Comparison of ENCODE assay signal across 29 cellular contexts in the genomic region with DNA sequence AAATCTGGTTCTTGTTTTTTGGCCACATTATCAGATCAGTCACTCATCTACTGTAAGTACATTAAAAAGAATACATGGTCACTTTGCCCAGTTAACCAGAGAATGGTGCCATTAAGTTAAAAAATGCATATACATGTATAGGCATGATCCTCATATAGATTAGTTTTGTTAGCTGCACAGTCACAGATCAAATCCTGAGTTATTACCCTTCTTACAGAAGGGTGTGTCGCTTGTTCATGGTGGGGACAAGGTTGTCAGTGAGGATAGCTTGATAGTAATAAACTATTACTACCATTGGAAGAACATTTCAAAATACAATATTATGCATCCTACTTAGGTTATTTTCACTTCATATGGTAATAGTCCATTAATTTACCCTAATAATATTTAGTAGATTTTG. TPM values are rescaled to one million over a fixed set of nuclear protein-coding genes. Genes with fewer than 3 reads are reported as not detected.
DNase-seq lines count a peak whose midpoint lies in the region; ATAC-seq, FAIRE-seq and TF ChIP-seq lines count a peak whose summit lies in the region.
"Had no signal": no experiment of that assay in that cellular context is flagged by ENCODE, and none has a peak within 500 bp of the region (broad histone marks: within the 10 kb centered on the region; RNA-seq: fewer than 3 reads in every experiment).

No MANE protein-coding gene starts in this region.

- TF ChIP-seq POLR2A in A549 (IDR thresholded peaks at IDR 0.05; ENCODE audit: low read length) (no peak), ovary (IDR thresholded peaks at IDR 0.05) (no peak), uterus (IDR thresholded peaks at IDR 0.05) (no peak)

- DNase-seq in A549 (ENCODE audit: low read depth in 1 of 2, low spot score in 1 of 2) (no peak), SJSA1 (ENCODE audit: low read depth in 1 of 2, low spot score in 2 of 2) (no peak), left colon (no peak), ovary (no peak), GM13977 (ENCODE audit: low spot score) (no peak), uterus (no peak)
- DNase-seq: C1 segment of cervical spinal cord; Caco-2; CD8-positive, alpha-beta T cell; DMS79; GDM1; H7; Kasumi-1; MV-4-11; NCI-H1105; NCI-H1436 treated with DMSO at 0.1 percent for 48 hours; NCI-H187 treated with DMSO at 0.1 percent for 48 hours; NCI-H446; NCI-H774; NK-92 treated with Interleukin-12 subunit alpha and Interleukin-12 subunit beta, amount 100 ng/mL, for 24 hours; SHP77 treated with DMSO at 0.1 percent for 48 hours; SK-N-SH; SW 1271 had no signal

- H3K4me1 ChIP-seq in A549 (peaks cover 54% of the 10 kb centered on the region), HUES48 (ENCODE audit: control insufficient read depth, insufficient read depth, low read length) (peaks cover 37% of the 10 kb centered on the region), SJSA1 (replicated peaks) (peaks cover 48% of the 10 kb centered on the region), ovary (ENCODE audit: insufficient read depth) (no peaks in the 10 kb centered on the region), uterus (peaks cover 0 to 3% of the 10 kb centered on the region in 2 donors)

- TF ChIP-seq CTCF in A549 (IDR thresholded peaks at IDR 0.05) (no peak), ovary (IDR thresholded peaks at IDR 0.05) (no peak), GM13977 (IDR thresholded peaks at IDR 0.05; ENCODE audit: extremely low read depth, insufficient read depth, missing control alignments) (no peak), uterus (IDR thresholded peaks at IDR 0.05) (no peak)

- in situ Hi-C loops in GM13977 (cut with MboI; ENCODE audit: low pct_unique_long_range_greater_than_20kb, low sequenced_read_pairs, unreplicated experiment) = no loop called here

- H3K9me3 ChIP-seq in A549 (no peaks in the 10 kb centered on the region), HUES48 (ENCODE audit: control insufficient read depth, insufficient read depth, low read length) (no peaks in the 10 kb centered on the region), SJSA1 (replicated peaks) (no peaks in the 10 kb centered on the region), ovary (no peaks in the 10 kb centered on the region), uterus (no peaks in the 10 kb centered on the region)
- H3K9me3 ChIP-seq: Caco-2, SK-N-SH had no signal

- 100% methylated on average over 1 of the region's 1 CpG for WGBS in A549 (ENCODE audit: missing lambda C conversion rate)
- 91 to 97% (median 91%) methylated on average over 1 of the region's 1 CpG for WGBS in ovary, 3 donors

- CTCF ChIA-PET in A549 (lab: Yijun Ruan, JAX) = no interaction called here

- ATAC-seq in A549 (no peak), left colon (peak; percentile 71), HG02885 (IDR thresholded peaks at IDR 0.05; ENCODE audit: poor library complexity, unreplicated experiment) (no peak)
- ATAC-seq: CD8-positive, alpha-beta T cell; GM12878 had no signal

- H3K9ac ChIP-seq in HUES48 (ENCODE audit: low read depth, low read length) = no peak overlapping the region
- H3K9ac ChIP-seq: SK-N-SH had no signal

- no peaks in the 10 kb centered on the region; the same call in 1 of the 2 replicates for H3K36me3 ChIP-seq in HUES48 (ENCODE audit: control insufficient read depth, insufficient read depth, low read length)
- H3K36me3 ChIP-seq in SJSA1 = no peaks in the 10 kb centered on the region
- no peaks in the 10 kb centered on the region for H3K36me3 ChIP-seq in ovary
- H3K36me3 ChIP-seq in uterus = no peaks in the 10 kb centered on the region

- H3K27ac ChIP-seq in A549 (0 out of 6 replicates have a peak overlapping the region, but pooled peaks of 1 of the 2 experiments have one; percentile 15), HUES48 (ENCODE audit: low read depth, low read length) (peak overlapping the region; percentile 93), SJSA1 (peak overlapping the region; percentile 86; the same call in 1 of the 2 replicates), ovary (no peak overlapping the region), uterus (no peak overlapping the region)
- H3K27ac ChIP-seq: HL-60, RWPE1 had no signal

- intact Hi-C loops in left colon (cut with DNase I, micrococcal nuclease) = no loop called here
- intact Hi-C loops in ovary (cut with DNase I) = loop anchor here in 1 of 4 donors (10.0 kb wide), 1 partner anchor 258 kb away; no protein-coding TSS in a partner anchor
- intact Hi-C loops in uterus (cut with DNase I; ENCODE audit: low total_unique reads) = no loop called here

- TF ChIP-seq RAD21 in A549 (conservative IDR thresholded peaks at IDR 0.05 in 1 of 2, IDR thresholded peaks at IDR 0.05 in 1 of 2) = no peak

- TF ChIP-seq EP300 in A549 (IDR thresholded peaks at IDR 0.05) = no peak
- TF ChIP-seq EP300 in ovary (IDR thresholded peaks at IDR 0.05) = no peak

- H3K27me3 ChIP-seq in HUES48 (ENCODE audit: control insufficient read depth, insufficient read depth, low read length) (no peaks in the 10 kb centered on the region), SJSA1 (replicated peaks) (no peaks in the 10 kb centered on the region), ovary (no peaks in the 10 kb centered on the region), uterus (no peaks in the 10 kb centered on the region)

- H3K4me2 ChIP-seq in A549 = peak overlapping the region; percentile 63; the same call in 2 of the 3 replicates

- H3K4me3 ChIP-seq in A549 = no peak overlapping the region
- no peak overlapping the region for H3K4me3 ChIP-seq in HUES48 (ENCODE audit: low read depth, low read length)
- no peak overlapping the region for H3K4me3 ChIP-seq in SJSA1
- H3K4me3 ChIP-seq in ovary = no peak overlapping the region
- no peak overlapping the region for H3K4me3 ChIP-seq in uterus
- H3K4me3 ChIP-seq: GM12878 had no signal

- POLR2A ChIA-PET in A549 (lab: Yijun Ruan, JAX) = no interaction called here

- FAIRE-seq in A549 (lab: Jason Lieb, UNC) = no peak
- FAIRE-seq: GM12878, GM19239 had no signal

TF ChIP-seq in A549, 52 proteins besides CTCF, POLR2A, EP300 and RAD21:
- TF ChIP-seq CEBPB (IDR thresholded peaks at IDR 0.05) (no peak), EHMT2 (IDR thresholded peaks at IDR 0.05; ENCODE audit: low read depth) (no peak), GATA3 (IDR thresholded peaks at IDR 0.05; ENCODE audit: borderline replicate concordance) (no peak), EHF (CRISPR knock-in tag; IDR thresholded peaks at IDR 0.05) (no peak), RNF2 (IDR thresholded peaks at IDR 0.05; ENCODE audit: borderline replicate concordance, low read depth) (no peak), CBX8 (IDR thresholded peaks at IDR 0.05) (no peak), FOSL2 (IDR thresholded peaks at IDR 0.05) (no peak), FOSL2 (CRISPR knock-in tag; IDR thresholded peaks at IDR 0.05) (no peak), JUNB (IDR thresholded peaks at IDR 0.05) (no peak), MYC (IDR thresholded peaks at IDR 0.05; ENCODE audit: borderline replicate concordance, low read length) (no peak), TP53 (CRISPR knock-in tag; IDR thresholded peaks at IDR 0.05) (no peak), CHD2 (IDR thresholded peaks at IDR 0.05; ENCODE audit: low read length, partially characterized antibody) (no peak), HDAC2 (IDR thresholded peaks at IDR 0.05) (no peak), CBX2 (IDR thresholded peaks at IDR 0.05; ENCODE audit: borderline replicate concordance, low read depth) (no peak), SMC3 (IDR thresholded peaks at IDR 0.05) (no peak)
- TF ChIP-seq, protein P1, sequence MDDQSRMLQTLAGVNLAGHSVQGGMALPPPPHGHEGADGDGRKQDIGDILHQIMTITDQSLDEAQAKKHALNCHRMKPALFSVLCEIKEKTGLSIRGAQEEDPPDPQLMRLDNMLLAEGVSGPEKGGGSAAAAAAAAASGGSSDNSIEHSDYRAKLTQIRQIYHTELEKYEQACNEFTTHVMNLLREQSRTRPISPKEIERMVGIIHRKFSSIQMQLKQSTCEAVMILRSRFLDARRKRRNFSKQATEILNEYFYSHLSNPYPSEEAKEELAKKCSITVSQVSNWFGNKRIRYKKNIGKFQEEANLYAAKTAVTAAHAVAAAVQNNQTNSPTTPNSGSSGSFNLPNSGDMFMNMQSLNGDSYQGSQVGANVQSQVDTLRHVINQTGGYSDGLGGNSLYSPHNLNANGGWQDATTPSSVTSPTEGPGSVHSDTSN (IDR thresholded peaks at IDR 0.05) = no peak
- TF ChIP-seq, protein P2, sequence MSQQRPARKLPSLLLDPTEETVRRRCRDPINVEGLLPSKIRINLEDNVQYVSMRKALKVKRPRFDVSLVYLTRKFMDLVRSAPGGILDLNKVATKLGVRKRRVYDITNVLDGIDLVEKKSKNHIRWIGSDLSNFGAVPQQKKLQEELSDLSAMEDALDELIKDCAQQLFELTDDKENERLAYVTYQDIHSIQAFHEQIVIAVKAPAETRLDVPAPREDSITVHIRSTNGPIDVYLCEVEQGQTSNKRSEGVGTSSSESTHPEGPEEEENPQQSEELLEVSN (IDR thresholded peaks at IDR 0.05; ENCODE audit: borderline replicate concordance, low read depth) = no peak
- TF ChIP-seq, protein P3, sequence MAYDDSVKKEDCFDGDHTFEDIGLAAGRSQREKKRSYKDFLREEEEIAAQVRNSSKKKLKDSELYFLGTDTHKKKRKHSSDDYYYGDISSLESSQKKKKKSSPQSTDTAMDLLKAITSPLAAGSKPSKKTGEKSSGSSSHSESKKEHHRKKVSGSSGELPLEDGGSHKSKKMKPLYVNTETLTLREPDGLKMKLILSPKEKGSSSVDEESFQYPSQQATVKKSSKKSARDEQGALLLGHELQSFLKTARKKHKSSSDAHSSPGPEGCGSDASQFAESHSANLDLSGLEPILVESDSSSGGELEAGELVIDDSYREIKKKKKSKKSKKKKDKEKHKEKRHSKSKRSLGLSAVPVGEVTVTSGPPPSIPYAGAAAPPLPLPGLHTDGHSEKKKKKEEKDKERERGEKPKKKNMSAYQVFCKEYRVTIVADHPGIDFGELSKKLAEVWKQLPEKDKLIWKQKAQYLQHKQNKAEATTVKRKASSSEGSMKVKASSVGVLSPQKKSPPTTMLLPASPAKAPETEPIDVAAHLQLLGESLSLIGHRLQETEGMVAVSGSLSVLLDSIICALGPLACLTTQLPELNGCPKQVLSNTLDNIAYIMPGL (CRISPR knock-in tag; IDR thresholded peaks at IDR 0.05; ENCODE audit: borderline replicate concordance) = no peak

RNA-seq across cellular contexts. Expression of a gene that starts 48.5 kb away (rescaled TPM):
- polyA plus RNA-seq in A549 (2011; rRNA removed) (57.1 and 63.6 TPM in 2 replicates), A549 (2017; fragmentation: RNase III; extraction: RNeasy Plus Mini Kit Qiagen cat#74134 plus additional on column Dnase treatment) (28.2 to 30.9 TPM (median 28.8 TPM) in 3 replicates), ovary (10 to 100 TPM in 1 of 2 donors, 1 to 10 TPM in 1; 9.0 to 17.2 TPM)
- polyA plus RNA-seq in A549 (2012; cell fraction: cytosol; rRNA removed) = 8.1 and 8.2 TPM in 2 replicates
- polyA plus RNA-seq in A549 (2012; cell fraction: nucleus; rRNA removed) = 7.7 and 9.7 TPM in 2 replicates
- polyA minus RNA-seq in A549 (2011; rRNA and poly(A)+ RNA removed) = 35.5 and 37.1 TPM in 2 replicates
- 14.8 and 24.7 TPM in 2 replicates for total RNA-seq in SJSA1 (2014; rRNA removed; shearing (Covaris generic))
- total RNA-seq in left colon (100 to 1,000 TPM; 138 to 143 TPM), ovary (10 to 100 TPM; 16.3 to 23.7 (median 19.0) TPM), uterus (10 to 100 TPM in 3 of 4 donors, 1 to 10 TPM in 1; 7.7 to 48.2 (median 19.2) TPM)

Comparison
In these comparisons a context has a peak if more than half of its experiments do, and no peak if none do; other contexts are left out.
1. H3K27ac ChIP-seq: peak in HUES48 (single experiment) and SJSA1 (single experiment); none in ovary (0 of 2) and uterus (0 of 2).